In the genomic region with DNA sequence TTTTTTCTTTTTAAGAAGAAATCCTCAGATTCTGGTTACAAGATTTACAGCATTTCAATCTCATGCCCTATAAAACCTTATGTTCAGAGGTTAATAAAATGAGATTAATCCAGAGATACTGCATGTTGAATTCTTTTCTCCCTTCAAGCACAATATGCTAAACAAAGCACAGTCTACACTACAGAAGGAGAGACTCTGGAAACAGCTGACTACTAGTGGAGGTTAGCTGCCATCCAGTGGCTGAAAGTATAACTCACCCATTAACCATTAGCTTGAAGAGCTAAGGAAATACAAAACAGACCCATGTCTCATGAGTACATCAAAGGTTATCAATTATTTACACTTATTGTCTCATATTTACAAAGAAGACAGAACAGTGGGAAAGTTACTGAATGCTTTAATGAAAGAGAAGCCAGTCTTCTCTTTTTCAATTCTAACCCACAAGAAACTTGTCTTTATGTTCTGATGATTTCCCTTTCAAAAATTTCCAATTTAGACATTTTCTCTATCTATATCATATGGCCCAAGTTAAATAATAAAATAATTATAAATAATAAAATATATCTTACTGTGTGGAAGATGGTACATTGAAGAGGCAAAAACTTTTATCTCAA, we compare ENCODE assay signal across 8 cellular contexts. TPM values are rescaled to one million over a fixed set of nuclear protein-coding genes. Genes with fewer than 3 reads are reported as not detected.
DNase-seq lines count a peak whose midpoint lies in the region; FAIRE-seq and TF ChIP-seq lines count a peak whose summit lies in the region.

No MANE protein-coding gene starts in this region.

- TF ChIP-seq CTCF in OCI-LY1 (IDR thresholded peaks at IDR 0.05; ENCODE audit: low read length) (peak; percentile 54), H1 (IDR thresholded peaks at IDR 0.05; ENCODE audit: control extremely low read depth in 1 of 3, insufficient read depth in 1 of 3, low read depth in 1 of 3, low read length in 3 of 3) (peak in 2 of 3 experiments; percentile 68 to 82; a peak in 3 of 4 replicates), uterus (IDR thresholded peaks at IDR 0.05) (peak in 1 of 4 experiments; percentile 20)

- no peak overlapping the region for H4K8ac ChIP-seq in H1 (ENCODE audit: extremely low read depth, insufficient read depth, low read length)

- H3K27ac ChIP-seq in GM23248 (no peak overlapping the region), OCI-LY1 (ENCODE audit: low read depth, low read length, poor library complexity, severe bottlenecking) (no peak overlapping the region), H1 (ENCODE audit: low read depth, low read length) (no peak overlapping the region), uterus (no peak overlapping the region)

- peak; percentile 97 for TF ChIP-seq RAD21 in H1 (IDR thresholded peaks at IDR 0.05 in 1 of 2, conservative IDR thresholded peaks at IDR 0.05 in 1 of 2; ENCODE audit: low read depth in 2 of 2, low read length in 2 of 2)

- FAIRE-seq in H1 (lab: Jason Lieb, UNC), result peak; percentile 99

- no peaks in the 10 kb centered on the region for H3K79me2 ChIP-seq in GM23248 (ENCODE audit: insufficient read depth)
- H3K79me2 ChIP-seq in OCI-LY1 (ENCODE audit: insufficient read depth, low read length), result no peaks in the 10 kb centered on the region
- no peaks in the 10 kb centered on the region for H3K79me2 ChIP-seq in H1 (ENCODE audit: control insufficient read depth in 1 of 2, insufficient read depth in 2 of 2, low read length in 2 of 2)

- TF ChIP-seq EP300 in H1 (IDR thresholded peaks at IDR 0.05; ENCODE audit: borderline replicate concordance in 1 of 2, low read depth in 2 of 2, low read length in 2 of 2), result no peak

- H3K9ac ChIP-seq in GM23248, result no peak overlapping the region
- no peak overlapping the region for H3K9ac ChIP-seq in OCI-LY1 (ENCODE audit: low read length)
- H3K9ac ChIP-seq in H1 (replicated peaks in 1 of 4; ENCODE audit: extremely low read depth in 1 of 4, low read depth in 3 of 4, low read length in 3 of 4), result no peak overlapping the region

- no peaks in the 10 kb centered on the region for H3K36me3 ChIP-seq in GM23248 (ENCODE audit: low read depth)
- H3K36me3 ChIP-seq in OCI-LY1 (ENCODE audit: insufficient read depth, low read length), result no peaks in the 10 kb centered on the region
- H3K36me3 ChIP-seq in H1 (ENCODE audit: control insufficient read depth in 2 of 4, insufficient read depth in 4 of 4, low read length in 3 of 4), result no peaks in the 10 kb centered on the region
- H3K36me3 ChIP-seq in uterus, result no peaks in the 10 kb centered on the region

- H2BK12ac ChIP-seq in H1 (ENCODE audit: low read depth, low read length), result no peak overlapping the region

- CTCF ChIA-PET in H1 (lab: Charles Lee; ENCODE audit: partially characterized antibody), result interaction anchor here (0.6 to 1.5 kb wide), 13 partner anchors 8 to 821 kb away, joined by 3 to 7 read pairs (median 3); a partner anchor contains a TSS

- H4K20me1 ChIP-seq in GM23248 (ENCODE audit: insufficient read depth) (no peaks in the 10 kb centered on the region), OCI-LY1 (ENCODE audit: insufficient read depth, low read length) (no peaks in the 10 kb centered on the region), H1 (replicated peaks in 1 of 2; ENCODE audit: control insufficient read depth in 1 of 2, insufficient read depth in 2 of 2, low read length in 2 of 2) (no peaks in the 10 kb centered on the region)

- no peak overlapping the region for H2BK120ac ChIP-seq in H1 (replicated peaks; ENCODE audit: low read depth, low read length)

- no peaks in the 10 kb centered on the region; the same call in 1 of the 2 replicates for H3K23me2 ChIP-seq in H1 (ENCODE audit: low read depth, low read length)

- H3K18ac ChIP-seq in H1 (ENCODE audit: extremely low read depth, low read length), result no peak overlapping the region

- DNase-seq in NCI-H1436 (lab: John Stamatoyannopoulos, UW) (peak; percentile 22), NCI-H1436 treated with DMSO at 0.1 percent for 48 hours (lab: John Stamatoyannopoulos, UW) (no peak), GM23248 (peak; percentile 80), KBM-7 (peak; percentile 60), H1 (ENCODE audit: low read depth in 1 of 2, low spot score in 2 of 2) (no peak), mucosa of gallbladder (ENCODE audit: low spot score) (peak; percentile 38), uterus (no peak)

- no peak overlapping the region for H2AK5ac ChIP-seq in H1 (ENCODE audit: low read depth, low read length)

- H4K91ac ChIP-seq in H1 (replicated peaks; ENCODE audit: insufficient read length, low read length), result no peak overlapping the region

- no peak overlapping the region for H2BK15ac ChIP-seq in H1 (ENCODE audit: low read length)

- POLR2A ChIA-PET in H1 (lab: Charles Lee; ENCODE audit: partially characterized antibody), result interaction anchor here (0.6 kb wide), 1 partner anchor 24 kb away, joined by 3 read pairs; no protein-coding TSS in a partner anchor

- no peak overlapping the region for H3K14ac ChIP-seq in H1 (ENCODE audit: insufficient read length)

- no peak overlapping the region for H2BK5ac ChIP-seq in H1 (ENCODE audit: low read depth, low read length)

- H3K9me2 ChIP-seq in GM23248 (ENCODE audit: insufficient read depth), result no peaks in the 10 kb centered on the region
- H3K9me2 ChIP-seq in OCI-LY1 (ENCODE audit: low read depth, low read length), result no peaks in the 10 kb centered on the region

- H3K27me3 ChIP-seq in GM23248 (replicated peaks; ENCODE audit: insufficient read depth), result no peaks in the 10 kb centered on the region
- no peaks in the 10 kb centered on the region for H3K27me3 ChIP-seq in OCI-LY1 (ENCODE audit: insufficient read depth, low read length)
- H3K27me3 ChIP-seq in H1 (replicated peaks in 1 of 4; ENCODE audit: control insufficient read depth in 3 of 4, extremely low read depth in 1 of 4, insufficient read depth in 3 of 4, low read length in 3 of 4), result no peaks in the 10 kb centered on the region
- H3K27me3 ChIP-seq in uterus, result no peaks in the 10 kb centered on the region

- TF ChIP-seq POLR2A in H1 (IDR thresholded peaks at IDR 0.05; ENCODE audit: control extremely low read depth in 1 of 2, low read depth in 2 of 2, low read length in 2 of 2), result no peak
- TF ChIP-seq POLR2A in uterus (IDR thresholded peaks at IDR 0.05), result no peak

- H3K4me2 ChIP-seq in GM23248 (ENCODE audit: unreplicated experiment), result no peak overlapping the region
- H3K4me2 ChIP-seq in OCI-LY1 (ENCODE audit: low read length), result no peak overlapping the region
- H3K4me2 ChIP-seq in H1 (ENCODE audit: insufficient read depth in 1 of 2, low read depth in 2 of 2, low read length in 2 of 2), result no peak overlapping the region

- H2AFZ ChIP-seq in GM23248 (no peak overlapping the region), OCI-LY1 (ENCODE audit: low read length) (no peak overlapping the region), H1 (ENCODE audit: low read length) (no peak overlapping the region)

- intact Hi-C loops in uterus (cut with DNase I; ENCODE audit: low total_unique reads), result no loop called here

- no peak overlapping the region for H4K5ac ChIP-seq in H1 (ENCODE audit: insufficient read length, low read depth, low read length)

- H3K4me1 ChIP-seq in GM23248 (ENCODE audit: insufficient read depth), result peaks cover 15% of the 10 kb centered on the region
- no peaks in the 10 kb centered on the region for H3K4me1 ChIP-seq in OCI-LY1 (ENCODE audit: insufficient read depth, low read length, severe bottlenecking)
- H3K4me1 ChIP-seq in H1 (replicated peaks in 1 of 4; ENCODE audit: control insufficient read depth in 3 of 4, insufficient read depth in 4 of 4, low read length in 3 of 4), result no peaks in the 10 kb centered on the region
- H3K4me1 ChIP-seq in uterus, result no peaks in the 10 kb centered on the region

- no peak overlapping the region for H3K4me3 ChIP-seq in GM23248
- H3K4me3 ChIP-seq in OCI-LY1 (ENCODE audit: low read depth, low read length, poor library complexity, severe bottlenecking), result no peak overlapping the region
- no peak overlapping the region for H3K4me3 ChIP-seq in H1 (ENCODE audit: extremely low read depth in 1 of 4, insufficient read depth in 2 of 4, low read depth in 3 of 4, low read length in 4 of 4)
- H3K4me3 ChIP-seq in uterus, result no peak overlapping the region

- no peak overlapping the region for H3K23ac ChIP-seq in H1 (ENCODE audit: insufficient read length)

- H3K9me3 ChIP-seq in GM23248 (ENCODE audit: low read depth) (no peaks in the 10 kb centered on the region), OCI-LY1 (ENCODE audit: low read length) (no peaks in the 10 kb centered on the region), H1 (ENCODE audit: insufficient read depth in 2 of 2, low read depth in 1 of 2, low read length in 1 of 2) (no peaks in the 10 kb centered on the region), uterus (no peaks in the 10 kb centered on the region)

- H2BK20ac ChIP-seq in H1 (ENCODE audit: low read length), result no peak overlapping the region

- H3K79me1 ChIP-seq in H1 (ENCODE audit: low read depth, low read length), result no peaks in the 10 kb centered on the region

- H3F3A ChIP-seq in GM23248 (ENCODE audit: insufficient read depth), result no peaks in the 10 kb centered on the region
- no peaks in the 10 kb centered on the region for H3F3A ChIP-seq in OCI-LY1 (ENCODE audit: insufficient read depth, low read length)

- in situ Hi-C loops in GM23248 (cut with MboI) (no loop called here), KBM-7 (cut with MboI; ENCODE audit: low pct_unique_long_range_greater_than_20kb, low sequenced_read_pairs) (no loop called here)

- H3K4ac ChIP-seq in H1 (replicated peaks; ENCODE audit: insufficient read length, low read depth, low read length), result no peak overlapping the region

- H3K56ac ChIP-seq in H1 (replicated peaks; ENCODE audit: insufficient read length, low read depth, low read length), result no peak overlapping the region

TF ChIP-seq in H1, 55 proteins besides CTCF, POLR2A, EP300 and RAD21 (continues in another document):
- no peak for TF ChIP-seq TEAD4 (IDR thresholded peaks at IDR 0.05; ENCODE audit: low read depth, low read length)
- TF ChIP-seq HDAC6 (IDR thresholded peaks at IDR 0.05; ENCODE audit: low read depth, low read length), result no peak
- TF ChIP-seq GTF2F1 (IDR thresholded peaks at IDR 0.05; ENCODE audit: borderline replicate concordance, low read depth, low read length), result no peak
- no peak for TF ChIP-seq KDM5A (IDR thresholded peaks at IDR 0.05; ENCODE audit: low read length)
- TF ChIP-seq BACH1 (IDR thresholded peaks at IDR 0.05; ENCODE audit: low read length), result no peak

RNA-seq across cellular contexts. Expression of a gene that starts 12.7 kb away (rescaled TPM):
- total RNA-seq in GM23248 (2014; rRNA removed; shearing (Covaris generic)), result 0.13 and 1.4 TPM in 2 replicates
- polyA plus RNA-seq in GM23248 (2016; fragmentation: Nextera tagmentation; extraction: Ambion mirVana) (1.5 and 1.7 TPM in 2 replicates), H1 (2011; rRNA removed) (0.06 and 0.30 TPM in 2 replicates)
- total RNA-seq in H1 (2021; fragmentation: NEBNext Ultra II Directional; extraction: Animal tissue kit (Norgen Biotek cat#: 25700)), result 0.50 and 0.73 TPM in 2 replicates
- polyA plus RNA-seq in H1 (2011; cell fraction: cytosol; rRNA removed), result 0.39 TPM
- polyA plus RNA-seq in H1 (2011; cell fraction: nucleus; rRNA removed), result 0.53 TPM
- polyA plus RNA-seq in H1 (2012, experiment 1 of 2), result 0.19 to 0.50 TPM (median 0.46 TPM) in 4 replicates
- polyA plus RNA-seq in H1 (2012, experiment 2 of 2), result 0.07 TPM
- polyA plus RNA-seq in H1 (2013, experiment 1 of 2), result 0.22 TPM
- 0.20 TPM for polyA plus RNA-seq in H1 (2013, experiment 2 of 2)
- 0.35 and 1.2 TPM in 2 replicates for polyA minus RNA-seq in H1 (2011; rRNA and poly(A)+ RNA removed)
- polyA minus RNA-seq in H1 (2011; cell fraction: cytosol; rRNA and poly(A)+ RNA removed), result 0.22 TPM
- 1.7 TPM for polyA minus RNA-seq in H1 (2011; cell fraction: nucleus; rRNA and poly(A)+ RNA removed)
- total RNA-seq in mucosa of gallbladder (1.8 TPM), uterus (1 to 10 TPM in 1 of 4 donors, under 1 TPM in 3; under 0.01 to 1.8 (median 0.18) TPM)

Comparison
In these comparisons a context has a peak if more than half of its experiments do, and no peak if none do; other contexts are left out.
1. DNase-seq: peak in NCI-H1436 (single experiment), GM23248 (single experiment), KBM-7 (single experiment) and mucosa of gallbladder (single experiment); none in NCI-H1436 treated with DMSO at 0.1 percent for 48 hours (single experiment), H1 (0 of 2) and uterus (0 of 2).